ENCODE assay signal across 11 cellular contexts in the genomic region with DNA sequence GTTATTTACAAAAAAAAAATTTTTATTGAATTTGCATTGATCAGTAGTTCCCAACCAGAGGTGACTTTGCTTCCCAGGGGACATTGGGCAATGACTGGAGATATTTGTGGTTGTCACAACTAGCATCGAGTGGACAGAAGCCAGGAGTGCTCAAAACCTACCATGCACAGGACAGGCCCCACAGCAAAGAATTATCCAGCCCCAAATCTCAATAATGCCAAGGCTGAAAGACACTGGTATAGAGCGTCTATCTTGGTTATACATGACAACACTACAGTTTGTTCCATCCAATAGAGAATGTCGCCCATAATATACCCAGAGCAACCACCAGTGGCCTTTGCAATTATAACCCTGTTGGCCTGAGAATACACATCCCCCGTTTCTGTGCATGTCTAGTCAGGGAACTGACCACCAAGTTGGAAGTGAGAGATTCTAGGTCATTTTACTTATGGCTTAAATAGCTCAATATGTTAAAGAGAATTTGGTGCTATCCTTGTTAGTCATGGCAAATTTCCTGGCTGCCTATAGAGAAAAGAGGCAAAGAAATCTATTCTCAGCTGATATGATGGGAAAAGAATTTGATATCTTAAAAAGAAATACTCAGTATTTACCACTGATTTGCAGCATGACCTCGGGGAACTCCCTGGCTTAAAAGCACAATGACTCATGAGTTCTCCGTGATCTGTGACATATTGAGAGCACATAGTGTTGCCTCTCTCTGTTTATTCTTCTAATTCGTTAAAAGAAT.
DNase-seq lines count a peak whose midpoint lies in the region; ATAC-seq and TF ChIP-seq lines count a peak whose summit lies in the region.
"Had no signal": no experiment of that assay in that cellular context is flagged by ENCODE, and none has a peak within 500 bp of the region (broad histone marks: within the 10 kb centered on the region; RNA-seq: fewer than 3 reads in every experiment).

No MANE protein-coding gene starts in this region.

- H3K9me3 Mint-ChIP-seq in GM23338: no peaks in the 10 kb centered on the region
- H3K9me3 Mint-ChIP-seq in activated T-helper 17 cell treated with anti-CD3 and anti-CD28 coated beads, Interleukin-2, amount 50 U/mL, for 72 hours: no peaks in the 10 kb centered on the region

- ATAC-seq in GM23338 (no peak), left lung (peak; percentile 85), GM21526 (IDR thresholded peaks at IDR 0.05; ENCODE audit: low FRiP score, unreplicated experiment) (no peak)
- peak; percentile 90 for ATAC-seq in activated T-helper 17 cell treated with anti-CD3 and anti-CD28 coated beads, Interleukin-2, amount 50 U/mL, for 72 hours (replicated peaks)

- H3K27me3 Mint-ChIP-seq in GM23338 (ENCODE audit: insufficient read depth, low read depth, poor library complexity): peaks cover 1% of the 10 kb centered on the region
- no peaks in the 10 kb centered on the region for H3K27me3 Mint-ChIP-seq in activated T-helper 17 cell treated with anti-CD3 and anti-CD28 coated beads, Interleukin-2, amount 50 U/mL, for 72 hours
- H3K27me3 Mint-ChIP-seq: activated CD4-positive, alpha-beta T cell treated with anti-CD3 and anti-CD28 coated beads, Interleukin-2, amount 10 ng/mL, durations not matched to agents 24 days and 14 days had no signal

- H2AFZ ChIP-seq in GM23338: peak overlapping the region; percentile 56; the same call in 1 of the 2 replicates

- no peak overlapping the region for H3K4me2 ChIP-seq in GM23338

- H3K4me1 Mint-ChIP-seq in GM23338: no peaks in the 10 kb centered on the region
- peaks cover 3% of the 10 kb centered on the region for H3K4me1 Mint-ChIP-seq in activated T-helper 17 cell treated with anti-CD3 and anti-CD28 coated beads, Interleukin-2, amount 50 U/mL, for 72 hours

- no peaks in the 10 kb centered on the region for H3K79me2 ChIP-seq in GM23338 (replicated peaks; ENCODE audit: insufficient read depth)

- no peaks in the 10 kb centered on the region for H3K9me2 ChIP-seq in GM23338 (ENCODE audit: insufficient read depth)

- H3K4me3 ChIP-seq in GM23338: no peak overlapping the region
- H3K4me3 ChIP-seq in left lung: no peak overlapping the region

- H3K9me3 ChIP-seq in left lung: no peaks in the 10 kb centered on the region

- H3K4me1 ChIP-seq in GM23338 (ENCODE audit: insufficient read depth) (no peaks in the 10 kb centered on the region), left lung (peaks cover 8 to 24% of the 10 kb centered on the region in 2 donors)

- H3K36me3 ChIP-seq in GM23338 (ENCODE audit: insufficient read depth): no peaks in the 10 kb centered on the region
- no peaks in the 10 kb centered on the region for H3K36me3 ChIP-seq in left lung

- no peak overlapping the region for H3K4me3 Mint-ChIP-seq in GM23338
- H3K4me3 Mint-ChIP-seq in activated T-helper 17 cell treated with anti-CD3 and anti-CD28 coated beads, Interleukin-2, amount 50 U/mL, for 72 hours: no peak overlapping the region
- H3K4me3 Mint-ChIP-seq: activated CD4-positive, alpha-beta T cell treated with anti-CD3 and anti-CD28 coated beads, Interleukin-2, amount 10 ng/mL, durations not matched to agents 24 days and 14 days had no signal

- DNase-seq in CD1c-positive myeloid dendritic cell (ENCODE audit: extremely low spot score) (peak; percentile 40), GM23338 (ENCODE audit: low spot score) (no peak), left lung (no peak), ecto neural progenitor cell (ENCODE audit: low spot score) (no peak), NCI-H2081 (lab: John Stamatoyannopoulos, UW) (no peak)
- DNase-seq in activated CD8-positive, alpha-beta memory T cell treated with anti-CD3 and anti-CD28 coated beads for 24 hours: no peak
- DNase-seq: activated CD4-positive, alpha-beta T cell treated with anti-CD3 and anti-CD28 coated beads, Interleukin-2, amount 10 ng/mL, durations not matched to agents 24 days and 14 days; effector CD8-positive, alpha-beta T cell; NCI-H2107 had no signal

- no peak overlapping the region for H3K27ac Mint-ChIP-seq in GM23338
- H3K27ac Mint-ChIP-seq in activated T-helper 17 cell treated with anti-CD3 and anti-CD28 coated beads, Interleukin-2, amount 50 U/mL, for 72 hours: no peak overlapping the region
- H3K27ac Mint-ChIP-seq: activated CD4-positive, alpha-beta T cell treated with anti-CD3 and anti-CD28 coated beads, Interleukin-2, amount 10 ng/mL, durations not matched to agents 24 days and 14 days had no signal

- no peak for TF ChIP-seq CTCF in GM23338 (conservative IDR thresholded peaks at IDR 0.05; ENCODE audit: low read depth in 2 of 2)
- no peak for TF ChIP-seq CTCF in left lung (IDR thresholded peaks at IDR 0.05)

- H3K27me3 ChIP-seq in GM23338 (ENCODE audit: insufficient read depth) (no peaks in the 10 kb centered on the region), left lung (no peaks in the 10 kb centered on the region)

- H4K20me1 ChIP-seq in GM23338 (replicated peaks; ENCODE audit: insufficient read depth): no peaks in the 10 kb centered on the region

- H3K27ac ChIP-seq in GM23338 (ENCODE audit: low read depth) (no peak overlapping the region), left lung (no peak overlapping the region)

- H3K36me3 Mint-ChIP-seq in GM23338 (ENCODE audit: low read depth): no peaks in the 10 kb centered on the region
- H3K36me3 Mint-ChIP-seq in activated T-helper 17 cell treated with anti-CD3 and anti-CD28 coated beads, Interleukin-2, amount 50 U/mL, for 72 hours (ENCODE audit: low read depth): no peaks in the 10 kb centered on the region

- intact Hi-C loops in left lung (cut with DNase I): no loop called here

- no peaks in the 10 kb centered on the region for H3F3A ChIP-seq in GM23338 (replicated peaks; ENCODE audit: low read depth)

TF ChIP-seq in GM23338, 12 proteins besides CTCF, POLR2A, EP300 and RAD21:
- no peak for TF ChIP-seq STAT1 (IDR thresholded peaks at IDR 0.05; ENCODE audit: unreplicated experiment)
TF ChIP-seq in GM23338: peak in this region for 0.

Comparison
In these comparisons a context has a peak if more than half of its experiments do, and no peak if none do; other contexts are left out.
1. ATAC-seq: peak in activated T-helper 17 cell treated with anti-CD3 and anti-CD28 coated beads, Interleukin-2, amount 50 U/mL, for 72 hours (single experiment) and left lung (single experiment); none in GM23338 (single experiment) and GM21526 (single experiment).